ENCODE assay signal across 13 cellular contexts in the genomic region with DNA sequence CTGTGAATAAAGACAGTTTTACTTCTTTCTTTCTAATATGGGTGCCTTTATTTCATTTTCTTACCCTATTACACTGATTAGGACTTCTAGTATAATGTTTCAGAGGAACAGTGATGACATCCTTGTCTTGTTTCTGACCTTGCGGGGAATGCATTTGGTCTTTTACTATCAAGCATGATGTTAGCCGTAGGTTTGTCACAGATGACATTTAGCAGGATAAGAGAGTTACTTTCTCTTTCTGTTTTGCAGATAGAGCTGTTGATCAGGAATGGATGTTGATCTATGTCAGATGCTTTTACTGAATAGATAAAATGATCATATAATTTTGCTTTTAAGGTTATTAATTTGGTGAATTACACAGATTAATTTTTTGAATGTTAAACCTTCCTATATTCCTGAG. TPM values are rescaled to one million over a fixed set of nuclear protein-coding genes. Genes with fewer than 3 reads are reported as not detected.
DNase-seq lines count a peak whose midpoint lies in the region; ATAC-seq and TF ChIP-seq lines count a peak whose summit lies in the region.
"Had no signal": no experiment of that assay in that cellular context is flagged by ENCODE, and none has a peak within 500 bp of the region (broad histone marks: within the 10 kb centered on the region; RNA-seq: fewer than 3 reads in every experiment).

No MANE protein-coding gene starts in this region.

- intact Hi-C loops in natural killer cell (cut with micrococcal nuclease), result no loop called here

- no peak for DNase-seq in natural killer cell treated with Interleukin-12 subunit alpha and Interleukin-12 subunit beta and Interleukin-15 and Interleukin-18, amount 100 ng/mL, for 72 hours (ENCODE audit: low spot score)
- no peak for DNase-seq in natural killer cell
- DNase-seq in RPMI7951 (ENCODE audit: low read depth), result peak; percentile 40
- no peak for DNase-seq in activated naive CD8-positive, alpha-beta T cell treated with anti-CD3 and anti-CD28 coated beads, Interleukin-2, amount 10 ng/mL, durations not matched to agents 7 days and 5 days
- DNase-seq in stimulated activated CD4-positive, alpha-beta T cell treated with anti-CD3 and anti-CD28 coated beads, Interleukin-2, amount 100 ng/mL, for 48 hours, result no peak
- no peak for DNase-seq in stimulated activated CD8-positive, alpha-beta memory T cell treated with anti-CD3 and anti-CD28 coated beads, Interleukin-4, amount 100 ng/mL, for 48 hours
- DNase-seq in nucleus accumbens (lab: John Stamatoyannopoulos, UW), result no peak
- DNase-seq: IMR-90, NCI-H1417 treated with DMSO at 0.1 percent for 48 hours, NCI-H2029 treated with DMSO at 0.1 percent for 48 hours, NCI-H510A had no signal

- peak overlapping the region; percentile 71 for H3K4me3 Mint-ChIP-seq in natural killer cell treated with Interleukin-12 subunit alpha and Interleukin-12 subunit beta and Interleukin-15 and Interleukin-18, amount 100 ng/mL, for 72 hours
- H3K4me3 Mint-ChIP-seq in natural killer cell, result no peak overlapping the region
- peak overlapping the region; percentile 56 for H3K4me3 Mint-ChIP-seq in activated naive CD8-positive, alpha-beta T cell treated with anti-CD3 and anti-CD28 coated beads, Interleukin-2, amount 10 ng/mL, durations not matched to agents 7 days and 5 days
- H3K4me3 Mint-ChIP-seq: B cell had no signal

- no peak for TF ChIP-seq CTCF in natural killer cell (IDR thresholded peaks at IDR 0.05)

- no peaks in the 10 kb centered on the region for H3K36me3 Mint-ChIP-seq in natural killer cell treated with Interleukin-12 subunit alpha and Interleukin-12 subunit beta and Interleukin-15 and Interleukin-18, amount 100 ng/mL, for 72 hours
- no peaks in the 10 kb centered on the region for H3K36me3 Mint-ChIP-seq in natural killer cell
- no peaks in the 10 kb centered on the region for H3K36me3 Mint-ChIP-seq in activated naive CD8-positive, alpha-beta T cell treated with anti-CD3 and anti-CD28 coated beads, Interleukin-2, amount 10 ng/mL, durations not matched to agents 7 days and 5 days

- peaks cover 6 to 12% of the 10 kb centered on the region in 2 donors for H3K4me1 Mint-ChIP-seq in natural killer cell treated with Interleukin-12 subunit alpha and Interleukin-12 subunit beta and Interleukin-15 and Interleukin-18, amount 100 ng/mL, for 72 hours (ENCODE audit: low read depth in 2 of 2)
- H3K4me1 Mint-ChIP-seq in natural killer cell, result peaks cover 7% of the 10 kb centered on the region in 2 donors
- peaks cover 9% of the 10 kb centered on the region for H3K4me1 Mint-ChIP-seq in activated naive CD8-positive, alpha-beta T cell treated with anti-CD3 and anti-CD28 coated beads, Interleukin-2, amount 10 ng/mL, durations not matched to agents 7 days and 5 days

- POLR2A ChIA-PET in activated naive CD8-positive, alpha-beta T cell treated with anti-CD3 and anti-CD28 coated beads, Interleukin-2, amount 10 ng/mL, durations not matched to agents 7 days and 5 days (lab: Charles Lee), result no interaction called here

- H3K9me3 Mint-ChIP-seq in natural killer cell treated with Interleukin-12 subunit alpha and Interleukin-12 subunit beta and Interleukin-15 and Interleukin-18, amount 100 ng/mL, for 72 hours, result peaks cover 3% of the 10 kb centered on the region
- H3K9me3 Mint-ChIP-seq in natural killer cell, result no peaks in the 10 kb centered on the region
- H3K9me3 Mint-ChIP-seq in activated naive CD8-positive, alpha-beta T cell treated with anti-CD3 and anti-CD28 coated beads, Interleukin-2, amount 10 ng/mL, durations not matched to agents 7 days and 5 days, result no peaks in the 10 kb centered on the region

- peak overlapping the region in 1 of 2 donors; percentile 59 for H3K27ac Mint-ChIP-seq in natural killer cell treated with Interleukin-12 subunit alpha and Interleukin-12 subunit beta and Interleukin-15 and Interleukin-18, amount 100 ng/mL, for 72 hours
- peak overlapping the region in 1 of 2 donors; percentile 45 for H3K27ac Mint-ChIP-seq in natural killer cell
- peak overlapping the region; percentile 73 for H3K27ac Mint-ChIP-seq in activated naive CD8-positive, alpha-beta T cell treated with anti-CD3 and anti-CD28 coated beads, Interleukin-2, amount 10 ng/mL, durations not matched to agents 7 days and 5 days
- H3K27ac Mint-ChIP-seq: B cell had no signal

- ATAC-seq in natural killer cell treated with Interleukin-12 subunit alpha and Interleukin-12 subunit beta and Interleukin-15 and Interleukin-18, amount 100 ng/mL, for 72 hours, result no peak
- no peak for ATAC-seq in natural killer cell
- ATAC-seq in activated naive CD8-positive, alpha-beta T cell treated with anti-CD3 and anti-CD28 coated beads, Interleukin-2, amount 10 ng/mL, durations not matched to agents 7 days and 5 days (ENCODE audit: low read depth), result no peak

- peaks cover 7 to 23% of the 10 kb centered on the region in 2 donors for H3K27me3 Mint-ChIP-seq in natural killer cell treated with Interleukin-12 subunit alpha and Interleukin-12 subunit beta and Interleukin-15 and Interleukin-18, amount 100 ng/mL, for 72 hours
- peaks cover 13 to 47% of the 10 kb centered on the region in 2 donors for H3K27me3 Mint-ChIP-seq in natural killer cell (ENCODE audit: low read depth in 2 of 2)
- peaks cover 23% of the 10 kb centered on the region for H3K27me3 Mint-ChIP-seq in activated naive CD8-positive, alpha-beta T cell treated with anti-CD3 and anti-CD28 coated beads, Interleukin-2, amount 10 ng/mL, durations not matched to agents 7 days and 5 days

RNA-seq across cellular contexts. Expression of gene IGFBP3, which starts 6.7 kb away (rescaled TPM):
- 1 to 10 TPM in 1 of 2 donors, not detected in 1; 1.7 TPM for total RNA-seq in natural killer cell treated with Interleukin-12 subunit alpha and Interleukin-12 subunit beta and Interleukin-15 and Interleukin-18, amount 100 ng/mL, for 72 hours
- total RNA-seq in natural killer cell, result 10 to 100 TPM in 1 of 3 donors, 1 to 10 TPM in 1, under 1 TPM in 1; 0.39 to 10.2 (median 1.2) TPM
- 10.1 and 11.7 TPM in 2 replicates for total RNA-seq in RPMI7951 (2014; rRNA removed; shearing (Covaris generic))
- total RNA-seq in activated naive CD8-positive, alpha-beta T cell treated with anti-CD3 and anti-CD28 coated beads, Interleukin-2, amount 10 ng/mL, durations not matched to agents 7 days and 5 days, result 10 to 100 TPM in 1 of 2 experiments, 1 to 10 TPM in 1; 7.8 to 12.5 TPM
- total RNA-seq: B cell had no signal

RNA-seq across cellular contexts. Expression of gene IGFBP1, which starts 39.4 kb away (rescaled TPM):
- total RNA-seq in natural killer cell treated with Interleukin-12 subunit alpha and Interleukin-12 subunit beta and Interleukin-15 and Interleukin-18, amount 100 ng/mL, for 72 hours, result not detected
- total RNA-seq in natural killer cell, result not detected
- not detected in 2 replicates for total RNA-seq in RPMI7951 (2014; rRNA removed; shearing (Covaris generic))
- total RNA-seq in activated naive CD8-positive, alpha-beta T cell treated with anti-CD3 and anti-CD28 coated beads, Interleukin-2, amount 10 ng/mL, durations not matched to agents 7 days and 5 days, result not detected
- total RNA-seq: B cell, IMR-90 had no signal

RNA-seq across cellular contexts. Expression of gene CCDC201, which starts 54.8 kb away (rescaled TPM):
- not detected for total RNA-seq in natural killer cell treated with Interleukin-12 subunit alpha and Interleukin-12 subunit beta and Interleukin-15 and Interleukin-18, amount 100 ng/mL, for 72 hours
- total RNA-seq in natural killer cell, result not detected
- not detected in 2 replicates for total RNA-seq in RPMI7951 (2014; rRNA removed; shearing (Covaris generic))
- not detected for total RNA-seq in activated naive CD8-positive, alpha-beta T cell treated with anti-CD3 and anti-CD28 coated beads, Interleukin-2, amount 10 ng/mL, durations not matched to agents 7 days and 5 days
- total RNA-seq: B cell, IMR-90, LHCN-M2 had no signal
